In genomic region chr14:31930493-31931225, GRCh38 we compare ENCODE assay signal across 13 cellular contexts.
A peak's percentile ranks its signal among the peaks of the same experiment; 100 is the strongest.
DNase-seq lines count a peak whose midpoint lies in the region; TF ChIP-seq lines count a peak whose summit lies in the region.
"Had no signal": no experiment of that assay in that cellular context is flagged by ENCODE, and none has a peak within 500 bp of the region (broad histone marks: within the 10 kb centered on the region; RNA-seq: fewer than 3 reads in every experiment).

No MANE protein-coding gene starts in this region.

- H3K36me3 ChIP-seq in mesodermal cell (ENCODE audit: control insufficient read depth, insufficient read depth, low read length) = no peaks in the 10 kb centered on the region
- H3K36me3 ChIP-seq: suprapubic skin had no signal

- no CpG with 5 or more reads among the region's 2 CpGs for WGBS in mesodermal cell (ENCODE audit: insufficient coverage in 2 of 2), 2 experiments

- peaks cover 31% of the 10 kb centered on the region for H3K4me1 ChIP-seq in mesodermal cell (ENCODE audit: control insufficient read depth, insufficient read depth, low read length, poor library complexity, severe bottlenecking)

- DNase-seq in EL (peak; percentile 54), HuH-7.5 (ENCODE audit: low spot score) (peak; percentile 78), epithelial cell of proximal tubule (ENCODE audit: low read depth) (peak; percentile 79), NCI-H345 treated with DMSO at 0.1 percent for 48 hours (lab: John Stamatoyannopoulos, UW; ENCODE audit: unreplicated experiment) (no peak), SKM-1 (lab: John Stamatoyannopoulos, UW; ENCODE audit: unreplicated experiment) (no peak)
- DNase-seq in effector CD8-positive, alpha-beta T cell (lab: John Stamatoyannopoulos, UW) = no peak
- DNase-seq: activated naive CD4-positive, alpha-beta T cell treated with Interleukin-2 at 50 U/mL for 16 hours; foreskin melanocyte; NCI-H2171 treated with DMSO at 0.1 percent for 48 hours; right cardiac atrium; T-helper 1 cell had no signal

- H3K9me3 ChIP-seq in mesodermal cell (ENCODE audit: control insufficient read depth, low read length) = no peaks in the 10 kb centered on the region
- H3K9me3 ChIP-seq: suprapubic skin had no signal

- TF ChIP-seq CTCF in epithelial cell of proximal tubule (conservative IDR thresholded peaks at IDR 0.05; ENCODE audit: low read depth, low read length) = no peak

- H3K27ac ChIP-seq in mesodermal cell (ENCODE audit: low read depth, low read length, severe bottlenecking) = peak overlapping the region; percentile 24
- H3K27ac ChIP-seq: suprapubic skin had no signal

- no peak overlapping the region for H3K4me3 ChIP-seq in epithelial cell of proximal tubule (ENCODE audit: low read depth, low read length)
- H3K4me3 ChIP-seq in mesodermal cell (ENCODE audit: extremely low read depth, insufficient read depth, low read length, poor library complexity, severe bottlenecking) = no peak overlapping the region
- H3K4me3 ChIP-seq: suprapubic skin had no signal

Comparison
In these comparisons a context has a peak if more than half of its experiments do, and no peak if none do; other contexts are left out.
1. DNase-seq: peak in EL (single experiment), HuH-7.5 (single experiment) and epithelial cell of proximal tubule (single experiment); none in NCI-H345 treated with DMSO at 0.1 percent for 48 hours (single experiment), effector CD8-positive, alpha-beta T cell (single experiment) and SKM-1 (single experiment).